ENCODE assay signal across 30 cellular contexts in the genomic region with DNA sequence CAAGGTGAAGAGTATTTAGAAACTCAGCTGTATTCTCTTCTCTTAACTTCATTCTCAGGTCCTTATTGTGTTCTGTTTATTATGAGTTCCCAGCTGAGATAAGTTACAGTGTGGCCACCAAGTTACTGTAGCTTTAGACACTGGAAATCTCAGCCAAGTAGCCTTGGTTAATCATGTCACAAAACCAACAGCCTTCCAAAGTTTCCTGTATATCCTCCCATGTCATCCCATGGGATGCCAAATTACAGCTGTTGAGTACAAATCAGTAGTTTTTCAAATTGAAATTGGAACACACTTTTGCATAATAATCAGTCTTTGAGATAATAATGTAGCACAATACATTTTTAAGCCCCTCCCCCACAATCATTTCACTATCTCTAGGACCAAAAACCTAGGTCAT. TPM values are rescaled to one million over a fixed set of nuclear protein-coding genes. Genes with fewer than 3 reads are reported as not detected.
"Had no signal": no experiment of that assay in that cellular context is flagged by ENCODE, and none has a peak within 500 bp of the region (broad histone marks: within the 10 kb centered on the region; RNA-seq: fewer than 3 reads in every experiment).

No MANE protein-coding gene starts in this region.

- ATAC-seq: activated CD4-positive, CD25-positive, alpha-beta regulatory T cell treated with anti-CD3 and anti-CD28 coated beads, Interleukin-2, amount 50 U/mL, for 24 hours; WTC11 had no signal

- H3K36me3 Mint-ChIP-seq: activated CD4-positive, alpha-beta memory T cell treated with anti-CD3 and anti-CD28 coated beads for 36 hours; activated naive CD8-positive, alpha-beta T cell treated with anti-CD3 and anti-CD28 coated beads for 36 hours; WTC11 had no signal

- H3K4me3 ChIP-seq: ascending aorta, PC-9, SK-N-MC had no signal

- H3K27ac ChIP-seq: ascending aorta, PC-9, SK-N-MC had no signal

- H3K27me3 Mint-ChIP-seq: activated CD4-positive, alpha-beta memory T cell treated with anti-CD3 and anti-CD28 coated beads for 36 hours; activated naive CD8-positive, alpha-beta T cell treated with anti-CD3 and anti-CD28 coated beads for 36 hours had no signal

- H3K9me3 ChIP-seq: ascending aorta had no signal

- H2AFZ ChIP-seq: PC-9 had no signal

- H3K4me3 Mint-ChIP-seq: activated CD4-positive, alpha-beta memory T cell treated with anti-CD3 and anti-CD28 coated beads for 36 hours; activated naive CD8-positive, alpha-beta T cell treated with anti-CD3 and anti-CD28 coated beads for 36 hours; WTC11 had no signal

- H3K27me3 ChIP-seq: ascending aorta had no signal

- H3K4me1 Mint-ChIP-seq: activated naive CD8-positive, alpha-beta T cell treated with anti-CD3 and anti-CD28 coated beads for 36 hours had no signal

- DNase-seq: activated CD4-positive, alpha-beta memory T cell treated with anti-CD3 and anti-CD28 coated beads for 36 hours; activated CD4-positive, alpha-beta T cell treated with anti-CD3 and anti-CD28 coated beads for 4 hours; activated CD4-positive, alpha-beta T cell treated with anti-CD3 and anti-CD28 coated beads, Interleukin-2, amount 50 U/mL, for 1 hour; activated CD8-positive, alpha-beta memory T cell treated with anti-CD3 and anti-CD28 coated beads, Interleukin-2, amount 50 U/mL, for 4 hours; activated effector memory CD4-positive, alpha-beta T cell treated with Interleukin-2 at 50 U/mL for 16 hours; activated naive CD4-positive, alpha-beta T cell treated with anti-CD3 and anti-CD28 coated beads, Interleukin-2, amount 50 U/mL, for 16 hours; activated naive CD8-positive, alpha-beta T cell treated with anti-CD3 and anti-CD28 coated beads for 36 hours; activated T-cell treated with anti-CD3 and anti-CD28 coated beads for 4 hours; activated T-cell treated with anti-CD3 and anti-CD28 coated beads, Interleukin-2, amount 50 U/mL, for 48 hours; amygdala; central memory CD4-positive, alpha-beta T cell; Kasumi-1; KG1; MM.1S; MV-4-11; NCI-H1092; NCI-H1436 treated with DMSO at 0.1 percent for 48 hours; NCI-H2029; NCI-H345; NCI-H524 treated with DMSO at 0.1 percent for 48 hours; PC-9; Right ventricle myocardium superior had no signal

- H3K36me3 ChIP-seq: ascending aorta had no signal

- H3K4me2 ChIP-seq: PC-9 had no signal

- H3K4me1 ChIP-seq: ascending aorta had no signal

- H3K9me3 Mint-ChIP-seq: activated CD4-positive, alpha-beta memory T cell treated with anti-CD3 and anti-CD28 coated beads for 36 hours; activated naive CD8-positive, alpha-beta T cell treated with anti-CD3 and anti-CD28 coated beads for 36 hours; WTC11 had no signal

- H3K27ac Mint-ChIP-seq: activated CD4-positive, alpha-beta memory T cell treated with anti-CD3 and anti-CD28 coated beads for 36 hours; activated naive CD8-positive, alpha-beta T cell treated with anti-CD3 and anti-CD28 coated beads for 36 hours; WTC11 had no signal

RNA-seq across cellular contexts. Expression of a gene that starts 10.7 kb away (rescaled TPM):
- total RNA-seq: activated CD4-positive, alpha-beta memory T cell treated with anti-CD3 and anti-CD28 coated beads for 36 hours; activated naive CD8-positive, alpha-beta T cell treated with anti-CD3 and anti-CD28 coated beads for 36 hours; NCI-H460; OCI-LY7; PC-9; T-helper 1 cell treated with Interleukin-12 subunit alpha and Interleukin-12 subunit beta and Interleukin-4 antibody, amounts not matched to agents 30 ng/mL and 1 ng/mL, for 36 hours; T-helper 2 cell treated with Interferon-gamma antibody and Interleukin-4, amounts not matched to agents 100 ng/mL and 5 ng/mL, for 36 hours had no signal
